ENCODE assay signal across 28 cellular contexts in genomic region chr10:24574161-24574560, GRCh38.
"Had no signal": no experiment of that assay in that cellular context is flagged by ENCODE, and none has a peak within 500 bp of the region (broad histone marks: within the 10 kb centered on the region; RNA-seq: fewer than 3 reads in every experiment).

No MANE protein-coding gene starts in this region.

- ATAC-seq: upper lobe of right lung had no signal

- DNase-seq: activated CD4-positive, alpha-beta T cell treated with anti-CD3 and anti-CD28 coated beads for 4 hours; activated CD4-positive, alpha-beta T cell treated with anti-CD3 and anti-CD28 coated beads, Interleukin-2, amount 50 U/mL, for 4 hours; activated naive CD4-positive, alpha-beta T cell treated with anti-CD3 and anti-CD28 coated beads for 36 hours; activated naive CD8-positive, alpha-beta T cell treated with anti-CD3 and anti-CD28 coated beads for 36 hours; activated T-cell treated with anti-CD3 and anti-CD28 coated beads for 4 hours; activated T-cell treated with anti-CD3 and anti-CD28 coated beads, Interleukin-2, amount 50 U/mL, for 72 hours; adrenal gland; brain microvascular endothelial cell; foreskin keratinocyte; heart left ventricle; hypothalamus; immature natural killer cell; left ventricle myocardium inferior; ovary; retina; sigmoid colon; small intestine; stimulated activated CD4-positive, alpha-beta T cell treated with anti-CD3 and anti-CD28 coated beads, Interleukin-1b, Interleukin-23, amount 100 ng/mL, for 48 hours; stimulated activated CD4-positive, alpha-beta T cell treated with anti-CD3 and anti-CD28 coated beads, Interleukin-4, amount 100 ng/mL, for 4 hours; stimulated activated CD8-positive, alpha-beta memory T cell treated with anti-CD3 and anti-CD28 coated beads, Interleukin-4, amount 100 ng/mL, for 48 hours; stimulated activated naive CD8-positive, alpha-beta T cell treated with anti-CD3 and anti-CD28 coated beads, Interleukin-15, amount 100 ng/mL, for 72 hours; T-helper 9 cell; tibial artery; upper lobe of right lung had no signal

- H3K36me3 ChIP-seq: adrenal gland, ascending aorta, brain microvascular endothelial cell, esophagus muscularis mucosa, heart left ventricle, left ventricle myocardium inferior, neutrophil, ovary, sigmoid colon, tibial artery, upper lobe of right lung had no signal

- H3K9me3 ChIP-seq: adrenal gland, ascending aorta, esophagus muscularis mucosa, heart left ventricle, left ventricle myocardium inferior, neutrophil, ovary, sigmoid colon, tibial artery, upper lobe of right lung had no signal

- H3K27ac ChIP-seq: adrenal gland, ascending aorta, brain microvascular endothelial cell, esophagus muscularis mucosa, foreskin keratinocyte, heart left ventricle, left ventricle myocardium inferior, neutrophil, ovary, sigmoid colon, tibial artery, upper lobe of right lung, VCaP had no signal

- H3K4me3 ChIP-seq: adrenal gland, ascending aorta, esophagus muscularis mucosa, heart left ventricle, left ventricle myocardium inferior, ovary, sigmoid colon, tibial artery, upper lobe of right lung had no signal

- H3K27me3 ChIP-seq: adrenal gland, ascending aorta, brain microvascular endothelial cell, esophagus muscularis mucosa, heart left ventricle, neutrophil, ovary, sigmoid colon, tibial artery, upper lobe of right lung had no signal

- H3K4me1 ChIP-seq: ascending aorta, esophagus muscularis mucosa, foreskin keratinocyte, heart left ventricle, sigmoid colon, tibial artery, upper lobe of right lung had no signal
